Comparison of ENCODE assay signal across 1 cellular context in genomic region chr6:89409461-89410035, GRCh38.
TF ChIP-seq lines count a peak whose summit lies in the region.

No MANE protein-coding gene starts in this region.

TF ChIP-seq in HEK293, 187 proteins besides CTCF, POLR2A, EP300 and RAD21 (continued from another document):
- TF ChIP-seq ZNF398 (tag by site-specific recombination; IDR thresholded peaks at IDR 0.05) (no peak), ZNF239 (tag by site-specific recombination; IDR thresholded peaks at IDR 0.05) (peak; percentile 94), SCRT2 (tag by site-specific recombination; IDR thresholded peaks at IDR 0.05) (0 out of 2 replicates have a peak, but pooled peaks have one; percentile 31), TRIM28 (IDR thresholded peaks at IDR 0.05; ENCODE audit: borderline replicate concordance, low read length) (peak; percentile 85; the same call in 1 of the 2 replicates), ZNF624 (tag by site-specific recombination; IDR thresholded peaks at IDR 0.05) (no peak), WT1 (tag by site-specific recombination; IDR thresholded peaks at IDR 0.05) (0 out of 2 replicates have a peak, but pooled peaks have one; percentile 12), GLI2 (tag by site-specific recombination; IDR thresholded peaks at IDR 0.05; ENCODE audit: borderline replicate concordance, low read depth) (no peak), PBX3 (CRISPR knock-in tag; IDR thresholded peaks at IDR 0.05) (no peak), YY1 (tag by site-specific recombination; IDR thresholded peaks at IDR 0.05) (no peak), ZNF175 (tag by site-specific recombination; IDR thresholded peaks at IDR 0.05) (no peak), ZNF391 (tag by site-specific recombination; IDR thresholded peaks at IDR 0.05; ENCODE audit: borderline replicate concordance, low read depth) (no peak)
